In the genomic region with DNA sequence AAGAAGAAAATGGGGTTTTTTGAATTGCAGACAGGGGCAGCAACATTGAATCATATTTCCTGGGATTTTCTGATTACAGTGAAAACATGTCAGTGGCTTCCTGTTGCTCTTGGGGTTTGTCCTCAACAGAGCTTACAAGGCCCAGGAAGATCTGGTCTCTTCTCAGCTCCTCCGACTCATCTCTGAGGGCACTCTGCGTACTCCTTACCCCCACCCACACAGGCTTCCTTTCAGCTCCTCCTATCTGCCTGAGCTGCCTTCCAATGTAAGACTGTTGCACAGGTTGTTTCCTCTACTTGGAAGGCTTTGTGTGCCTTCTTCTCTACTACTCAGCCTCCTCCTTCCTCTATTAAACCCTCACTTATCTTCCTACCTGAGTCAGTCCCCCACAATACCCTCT, we compare ENCODE assay signal across 1 cellular context.
TF ChIP-seq lines count a peak whose summit lies in the region.

No MANE protein-coding gene starts in this region.

TF ChIP-seq in K562, 482 proteins besides CTCF, POLR2A, EP300 and RAD21 (continued from another document):
- TF ChIP-seq, protein P1, sequence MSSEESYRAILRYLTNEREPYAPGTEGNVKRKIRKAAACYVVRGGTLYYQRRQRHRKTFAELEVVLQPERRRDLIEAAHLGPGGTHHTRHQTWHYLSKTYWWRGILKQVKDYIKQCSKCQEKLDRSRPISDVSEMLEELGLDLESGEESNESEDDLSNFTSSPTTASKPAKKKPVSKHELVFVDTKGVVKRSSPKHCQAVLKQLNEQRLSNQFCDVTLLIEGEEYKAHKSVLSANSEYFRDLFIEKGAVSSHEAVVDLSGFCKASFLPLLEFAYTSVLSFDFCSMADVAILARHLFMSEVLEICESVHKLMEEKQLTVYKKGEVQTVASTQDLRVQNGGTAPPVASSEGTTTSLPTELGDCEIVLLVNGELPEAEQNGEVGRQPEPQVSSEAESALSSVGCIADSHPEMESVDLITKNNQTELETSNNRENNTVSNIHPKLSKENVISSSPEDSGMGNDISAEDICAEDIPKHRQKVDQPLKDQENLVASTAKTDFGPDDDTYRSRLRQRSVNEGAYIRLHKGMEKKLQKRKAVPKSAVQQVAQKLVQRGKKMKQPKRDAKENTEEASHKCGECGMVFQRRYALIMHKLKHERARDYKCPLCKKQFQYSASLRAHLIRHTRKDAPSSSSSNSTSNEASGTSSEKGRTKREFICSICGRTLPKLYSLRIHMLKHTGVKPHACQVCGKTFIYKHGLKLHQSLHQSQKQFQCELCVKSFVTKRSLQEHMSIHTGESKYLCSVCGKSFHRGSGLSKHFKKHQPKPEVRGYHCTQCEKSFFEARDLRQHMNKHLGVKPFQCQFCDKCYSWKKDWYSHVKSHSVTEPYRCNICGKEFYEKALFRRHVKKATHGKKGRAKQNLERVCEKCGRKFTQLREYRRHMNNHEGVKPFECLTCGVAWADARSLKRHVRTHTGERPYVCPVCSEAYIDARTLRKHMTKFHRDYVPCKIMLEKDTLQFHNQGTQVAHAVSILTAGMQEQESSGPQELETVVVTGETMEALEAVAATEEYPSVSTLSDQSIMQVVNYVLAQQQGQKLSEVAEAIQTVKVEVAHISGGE (CRISPR knock-in tag; IDR thresholded peaks at IDR 0.05) = no peak
- TF ChIP-seq, protein P2, sequence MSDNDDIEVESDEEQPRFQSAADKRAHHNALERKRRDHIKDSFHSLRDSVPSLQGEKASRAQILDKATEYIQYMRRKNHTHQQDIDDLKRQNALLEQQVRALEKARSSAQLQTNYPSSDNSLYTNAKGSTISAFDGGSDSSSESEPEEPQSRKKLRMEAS (CRISPR knock-in tag; IDR thresholded peaks at IDR 0.05) = no peak
- TF ChIP-seq CEBPB (tag; IDR thresholded peaks at IDR 0.05) (no peak), ZNF655 (CRISPR knock-in tag; IDR thresholded peaks at IDR 0.05) (no peak), PCBP2 (IDR thresholded peaks at IDR 0.05; ENCODE audit: low read depth, low read length, poor library complexity, severe bottlenecking) (no peak), POLR2H (tag; IDR thresholded peaks at IDR 0.05; ENCODE audit: low read depth) (no peak), PHF21A (IDR thresholded peaks at IDR 0.05; ENCODE audit: borderline replicate concordance, low read depth) (no peak), RCOR1 (IDR thresholded peaks at IDR 0.05; ENCODE audit: borderline replicate concordance in 1 of 2, low read depth in 2 of 2, low read length in 2 of 2) (0 out of 4 replicates have a peak, but pooled peaks of 1 of the 2 experiments have one; percentile 8), CBFA2T3 (IDR thresholded peaks at IDR 0.05) (peak; percentile 24; the same call in 1 of the 2 replicates), BACH1 (tag; IDR thresholded peaks at IDR 0.05) (no peak), KLF10 (CRISPR knock-in tag; IDR thresholded peaks at IDR 0.05) (no peak), LEF1 (IDR thresholded peaks at IDR 0.05) (no peak), PYGO2 (tag; IDR thresholded peaks at IDR 0.05) (no peak), DDX20 (tag; IDR thresholded peaks at IDR 0.05; ENCODE audit: low read depth) (no peak), ZBED1 (IDR thresholded peaks at IDR 0.05) (no peak), ETV1 (tag; conservative IDR thresholded peaks at IDR 0.05; ENCODE audit: low read depth) (peak; percentile 37; the same call in 1 of the 2 replicates), POLR3G (IDR thresholded peaks at IDR 0.05; ENCODE audit: extremely low read depth, insufficient read length, insufficient replicate concordance) (no peak), ZEB2 (IDR thresholded peaks at IDR 0.05) (0 out of 2 replicates have a peak, but pooled peaks have one; percentile 22), HLTF (IDR thresholded peaks at IDR 0.05) (no peak), NRF1 (conservative IDR thresholded peaks at IDR 0.05 in 1 of 2, IDR thresholded peaks at IDR 0.05 in 1 of 2) (no peak), SETDB1 (IDR thresholded peaks at IDR 0.05; ENCODE audit: low read length) (no peak), HSF4 (CRISPR knock-in tag; IDR thresholded peaks at IDR 0.05; ENCODE audit: borderline replicate concordance) (no peak), WHSC1 (IDR thresholded peaks at IDR 0.05; ENCODE audit: low read length) (no peak), FOXO4 (CRISPR knock-in tag; IDR thresholded peaks at IDR 0.05) (no peak), SRSF3 (IDR thresholded peaks at IDR 0.05; ENCODE audit: insufficient read depth, low read length) (no peak), KHSRP (IDR thresholded peaks at IDR 0.05) (no peak), BCL6 (CRISPR knock-in tag; IDR thresholded peaks at IDR 0.05) (no peak)
- TF ChIP-seq, protein P3, sequence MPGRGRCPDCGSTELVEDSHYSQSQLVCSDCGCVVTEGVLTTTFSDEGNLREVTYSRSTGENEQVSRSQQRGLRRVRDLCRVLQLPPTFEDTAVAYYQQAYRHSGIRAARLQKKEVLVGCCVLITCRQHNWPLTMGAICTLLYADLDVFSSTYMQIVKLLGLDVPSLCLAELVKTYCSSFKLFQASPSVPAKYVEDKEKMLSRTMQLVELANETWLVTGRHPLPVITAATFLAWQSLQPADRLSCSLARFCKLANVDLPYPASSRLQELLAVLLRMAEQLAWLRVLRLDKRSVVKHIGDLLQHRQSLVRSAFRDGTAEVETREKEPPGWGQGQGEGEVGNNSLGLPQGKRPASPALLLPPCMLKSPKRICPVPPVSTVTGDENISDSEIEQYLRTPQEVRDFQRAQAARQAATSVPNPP (IDR thresholded peaks at IDR 0.05; ENCODE audit: borderline replicate concordance, insufficient read depth, insufficient read length) = no peak
- TF ChIP-seq, protein P4, sequence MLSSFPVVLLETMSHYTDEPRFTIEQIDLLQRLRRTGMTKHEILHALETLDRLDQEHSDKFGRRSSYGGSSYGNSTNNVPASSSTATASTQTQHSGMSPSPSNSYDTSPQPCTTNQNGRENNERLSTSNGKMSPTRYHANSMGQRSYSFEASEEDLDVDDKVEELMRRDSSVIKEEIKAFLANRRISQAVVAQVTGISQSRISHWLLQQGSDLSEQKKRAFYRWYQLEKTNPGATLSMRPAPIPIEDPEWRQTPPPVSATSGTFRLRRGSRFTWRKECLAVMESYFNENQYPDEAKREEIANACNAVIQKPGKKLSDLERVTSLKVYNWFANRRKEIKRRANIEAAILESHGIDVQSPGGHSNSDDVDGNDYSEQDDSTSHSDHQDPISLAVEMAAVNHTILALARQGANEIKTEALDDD (IDR thresholded peaks at IDR 0.05) = 0 out of 2 replicates have a peak, but pooled peaks have one; percentile 17
- TF ChIP-seq, protein P5, sequence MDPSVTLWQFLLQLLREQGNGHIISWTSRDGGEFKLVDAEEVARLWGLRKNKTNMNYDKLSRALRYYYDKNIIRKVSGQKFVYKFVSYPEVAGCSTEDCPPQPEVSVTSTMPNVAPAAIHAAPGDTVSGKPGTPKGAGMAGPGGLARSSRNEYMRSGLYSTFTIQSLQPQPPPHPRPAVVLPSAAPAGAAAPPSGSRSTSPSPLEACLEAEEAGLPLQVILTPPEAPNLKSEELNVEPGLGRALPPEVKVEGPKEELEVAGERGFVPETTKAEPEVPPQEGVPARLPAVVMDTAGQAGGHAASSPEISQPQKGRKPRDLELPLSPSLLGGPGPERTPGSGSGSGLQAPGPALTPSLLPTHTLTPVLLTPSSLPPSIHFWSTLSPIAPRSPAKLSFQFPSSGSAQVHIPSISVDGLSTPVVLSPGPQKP (CRISPR knock-in tag; IDR thresholded peaks at IDR 0.05) = no peak
